In genomic region chr21:37920302-37920701, GRCh38 we compare ENCODE assay signal across 4 cellular contexts. TPM values are rescaled to one million over a fixed set of nuclear protein-coding genes. Genes with fewer than 3 reads are reported as not detected.
"Had no signal": no experiment of that assay in that cellular context is flagged by ENCODE, and none has a peak within 500 bp of the region (broad histone marks: within the 10 kb centered on the region; RNA-seq: fewer than 3 reads in every experiment).

No MANE protein-coding gene starts in this region.

RNA-seq across cellular contexts. Expression of gene KCNJ6, which starts 4.0 kb away (rescaled TPM):
- total RNA-seq: PC-3, Right ventricle myocardium superior, SK-MEL-5, T-cell had no signal
